Comparison of ENCODE assay signal across 15 cellular contexts in the genomic region with DNA sequence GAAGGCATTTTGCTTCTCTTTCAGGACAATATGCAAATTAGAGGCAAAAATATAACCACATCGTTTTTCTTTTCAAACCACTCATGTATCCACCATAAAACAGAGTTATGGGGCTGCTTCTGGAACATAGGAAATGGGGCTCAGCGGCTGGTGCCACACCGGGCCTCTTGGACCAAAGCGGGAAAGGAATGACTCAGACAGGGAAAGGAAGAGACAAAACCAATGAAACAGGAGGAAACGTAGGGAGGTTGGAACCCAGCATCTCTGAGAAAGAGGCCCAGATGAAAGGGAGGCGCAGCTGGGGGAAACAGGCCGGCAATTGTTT. TPM values are rescaled to one million over a fixed set of nuclear protein-coding genes. Genes with fewer than 3 reads are reported as not detected.
DNase-seq lines count a peak whose midpoint lies in the region; ATAC-seq and TF ChIP-seq lines count a peak whose summit lies in the region.
"Had no signal": no experiment of that assay in that cellular context is flagged by ENCODE, and none has a peak within 500 bp of the region (broad histone marks: within the 10 kb centered on the region; RNA-seq: fewer than 3 reads in every experiment).

No MANE protein-coding gene starts in this region.

- peaks cover 96% of the 10 kb centered on the region for H3K4me1 Mint-ChIP-seq in brain
- H3K4me1 Mint-ChIP-seq: activated CD4-positive, alpha-beta T cell treated with anti-CD3 and anti-CD28 coated beads for 36 hours; IgD-negative memory B cell had no signal

- no peaks in the 10 kb centered on the region for H3K9me3 ChIP-seq in Karpas-422 (ENCODE audit: low read length)
- H3K9me3 ChIP-seq in mesenchymal stem cell (ENCODE audit: control insufficient read depth, low read length) = no peaks in the 10 kb centered on the region
- no peaks in the 10 kb centered on the region for H3K9me3 ChIP-seq in MG63
- H3K9me3 ChIP-seq: ascending aorta had no signal

- H3K18ac ChIP-seq in mesenchymal stem cell (ENCODE audit: low read depth in 1 of 2, low read length in 2 of 2) = peak overlapping the region; percentile 37 to 78

- TF ChIP-seq CTCF in brain (conservative IDR thresholded peaks at IDR 0.05) = no peak

- peak overlapping the region in 1 of 2 experiments; percentile 25 for H3K4ac ChIP-seq in mesenchymal stem cell (ENCODE audit: low read depth in 1 of 2, low read length in 2 of 2)

- no peak overlapping the region for H2AFZ ChIP-seq in Karpas-422 (ENCODE audit: low read length)
- H2AFZ ChIP-seq in mesenchymal stem cell (ENCODE audit: low read depth, low read length) = no peak overlapping the region

- no peak overlapping the region for H4K91ac ChIP-seq in mesenchymal stem cell (ENCODE audit: low read length)

- peak overlapping the region in 1 of 2 experiments; percentile 14 for H2BK12ac ChIP-seq in mesenchymal stem cell (ENCODE audit: low read length in 2 of 2)

- no peak overlapping the region for H2AK5ac ChIP-seq in mesenchymal stem cell (ENCODE audit: low read length, severe bottlenecking)

- H2BK15ac ChIP-seq in mesenchymal stem cell (ENCODE audit: low read depth, poor library complexity, severe bottlenecking) = no peak overlapping the region

- no peak overlapping the region for H4K8ac ChIP-seq in mesenchymal stem cell (ENCODE audit: low read length)

- no peaks in the 10 kb centered on the region for H3K79me2 ChIP-seq in Karpas-422 (ENCODE audit: low read length)

- 32% methylated on average over 7 of the region's 7 CpGs for WGBS in mesenchymal stem cell

- H3K36me3 ChIP-seq in Karpas-422 (ENCODE audit: insufficient read depth, low read length) (no peaks in the 10 kb centered on the region), mesenchymal stem cell (ENCODE audit: control insufficient read depth in 1 of 2, insufficient read depth in 2 of 2, low read depth in 1 of 2, low read length in 2 of 2) (peaks cover 3 to 6% of the 10 kb centered on the region in 2 experiments), MG63 (peaks cover 8% of the 10 kb centered on the region; the same call in 1 of the 2 replicates)
- H3K36me3 ChIP-seq: ascending aorta had no signal

- H3K4me1 ChIP-seq in Karpas-422 (ENCODE audit: low read length) (peaks cover 36% of the 10 kb centered on the region), mesenchymal stem cell (ENCODE audit: control insufficient read depth, insufficient read depth, low read depth, low read length) (peaks cover 36% of the 10 kb centered on the region)

- H2BK120ac ChIP-seq in mesenchymal stem cell (ENCODE audit: low read depth, low read length) = peak overlapping the region; percentile 24

- H3K4me2 ChIP-seq in Karpas-422 (ENCODE audit: low read depth, low read length, poor library complexity, severe bottlenecking) (peak overlapping the region; percentile 48), mesenchymal stem cell (ENCODE audit: low read length, poor library complexity, severe bottlenecking) (peak overlapping the region; percentile 19)

- H3K27ac Mint-ChIP-seq in brain = peak overlapping the region; percentile 61 to 97 (median 94)
- H3K27ac Mint-ChIP-seq in activated naive CD4-positive, alpha-beta T cell treated with anti-CD3 and anti-CD28 coated beads, Interleukin-2, amount 50 U/mL, for 72 hours = no peak overlapping the region
- H3K27ac Mint-ChIP-seq: activated CD4-positive, alpha-beta T cell treated with anti-CD3 and anti-CD28 coated beads for 36 hours had no signal

- no peak overlapping the region for H3K27ac ChIP-seq in Karpas-422 (ENCODE audit: low read length)
- H3K27ac ChIP-seq in mesenchymal stem cell (ENCODE audit: low read length, poor library complexity, severe bottlenecking) = peak overlapping the region; percentile 35
- H3K27ac ChIP-seq in temporal lobe (ENCODE audit: low read depth, low read length) = peak overlapping the region; percentile 96
- H3K27ac ChIP-seq: ascending aorta had no signal

- H3K4me3 ChIP-seq in Karpas-422 (ENCODE audit: low read length) = no peak overlapping the region
- no peak overlapping the region for H3K4me3 ChIP-seq in mesenchymal stem cell (ENCODE audit: insufficient read depth in 1 of 2, low read depth in 1 of 2, low read length in 2 of 2)
- H3K4me3 ChIP-seq in MG63 = no peak overlapping the region
- H3K4me3 ChIP-seq: ascending aorta had no signal

- DNase-seq in Karpas-422 (no peak), mesenchymal stem cell (no peak), MG63 (no peak)
- DNase-seq in activated naive CD4-positive, alpha-beta T cell treated with anti-CD3 and anti-CD28 coated beads, Interleukin-2, amount 50 U/mL, for 72 hours (ENCODE audit: low spot score in 2 of 2) = no peak
- no peak for DNase-seq in activated T-cell treated with anti-CD3 and anti-CD28 coated beads, Interleukin-2, amount 50 U/mL, for 48 hours
- DNase-seq: activated CD4-positive, alpha-beta T cell treated with anti-CD3 and anti-CD28 coated beads for 36 hours; activated T-cell treated with anti-CD3 and anti-CD28 coated beads, Interleukin-2, amount 50 U/mL, for 4 hours; CD8-positive, alpha-beta memory T cell; NCI-H1694 treated with DMSO at 0.1 percent for 48 hours; stimulated activated CD4-positive, alpha-beta T cell treated with anti-CD3 and anti-CD28 coated beads, Interleukin-4, amount 100 ng/mL, for 4 hours; stimulated activated naive CD8-positive, alpha-beta T cell treated with anti-CD3 and anti-CD28 coated beads, Interleukin-15, Interleukin-2, amounts not matched to agents 100 U/mL and 50 U/mL, for 24 hours had no signal

- no peaks in the 10 kb centered on the region for H3K9me2 ChIP-seq in Karpas-422 (replicated peaks; ENCODE audit: insufficient read depth, low read length)

- H3K27me3 ChIP-seq in Karpas-422 (ENCODE audit: low read length) (no peaks in the 10 kb centered on the region), mesenchymal stem cell (ENCODE audit: control insufficient read depth in 1 of 2, insufficient read depth in 1 of 2, low read length in 2 of 2) (no peaks in the 10 kb centered on the region), MG63 (no peaks in the 10 kb centered on the region)
- H3K27me3 ChIP-seq: ascending aorta had no signal

- H3K23ac ChIP-seq in mesenchymal stem cell (ENCODE audit: low read length in 2 of 2) = no peak overlapping the region

- H3K14ac ChIP-seq in mesenchymal stem cell (ENCODE audit: low read length in 2 of 2) = no peak overlapping the region

- ATAC-seq in activated naive CD4-positive, alpha-beta T cell treated with anti-CD3 and anti-CD28 coated beads, Interleukin-2, amount 50 U/mL, for 72 hours = no peak
- ATAC-seq: activated CD4-positive, alpha-beta T cell treated with anti-CD3 and anti-CD28 coated beads for 36 hours; activated T-cell treated with anti-CD3 and anti-CD28 coated beads, Interleukin-2, amount 50 U/mL, for 4 hours; stimulated activated naive CD8-positive, alpha-beta T cell treated with anti-CD3 and anti-CD28 coated beads, Interleukin-15, Interleukin-2, amounts not matched to agents 100 U/mL and 50 U/mL, for 24 hours had no signal

- no peaks in the 10 kb centered on the region for H4K20me1 ChIP-seq in Karpas-422 (ENCODE audit: insufficient read depth, low read depth, low read length)

- H2BK5ac ChIP-seq in mesenchymal stem cell (ENCODE audit: low read depth, low read length, poor library complexity, severe bottlenecking) = no peak overlapping the region

- no peaks in the 10 kb centered on the region for H3K27me3 Mint-ChIP-seq in brain

- peak overlapping the region in 4 of 5 experiments; percentile 29 to 62 (median 50) for H3K4me3 Mint-ChIP-seq in brain
- H3K4me3 Mint-ChIP-seq: activated CD4-positive, alpha-beta T cell treated with anti-CD3 and anti-CD28 coated beads for 36 hours; activated T-cell treated with anti-CD3 and anti-CD28 coated beads, Interleukin-2, amount 50 U/mL, for 4 hours; CD8-positive, alpha-beta memory T cell; IgD-negative memory B cell had no signal

- H3K36me3 Mint-ChIP-seq in brain = peaks cover 5% of the 10 kb centered on the region
- no peaks in the 10 kb centered on the region for H3K36me3 Mint-ChIP-seq in activated naive CD4-positive, alpha-beta T cell treated with anti-CD3 and anti-CD28 coated beads, Interleukin-2, amount 50 U/mL, for 72 hours
- H3K36me3 Mint-ChIP-seq: CD8-positive, alpha-beta memory T cell; IgD-negative memory B cell had no signal

- no peaks in the 10 kb centered on the region for H3K9me3 Mint-ChIP-seq in brain
- H3K9me3 Mint-ChIP-seq in activated naive CD4-positive, alpha-beta T cell treated with anti-CD3 and anti-CD28 coated beads, Interleukin-2, amount 50 U/mL, for 72 hours = no peaks in the 10 kb centered on the region
- H3K9me3 Mint-ChIP-seq: activated T-cell treated with anti-CD3 and anti-CD28 coated beads, Interleukin-2, amount 50 U/mL, for 4 hours; CD8-positive, alpha-beta memory T cell; IgD-negative memory B cell had no signal

- H3K9ac ChIP-seq in Karpas-422 (ENCODE audit: low read length) (no peak overlapping the region), mesenchymal stem cell (ENCODE audit: low read length) (no peak overlapping the region)

- peaks cover 29% of the 10 kb centered on the region for H3K79me1 ChIP-seq in mesenchymal stem cell (replicated peaks; ENCODE audit: low read length, poor library complexity, severe bottlenecking)

RNA-seq across cellular contexts. Expression of a gene that starts 28.5 kb away (rescaled TPM):
- total RNA-seq in Karpas-422 (2014; rRNA removed; shearing (Covaris generic); ENCODE audit: low replicate concordance) = 0.71 and 2.6 TPM in 2 replicates
- 97.8 TPM for polyA plus RNA-seq in brain (ENCODE audit: insufficient read depth, low read depth, low replicate concordance)
- polyA plus RNA-seq in mesenchymal stem cell (2013, experiment 1 of 2) = 23.1 TPM
- 22.1 TPM for polyA plus RNA-seq in mesenchymal stem cell (2013, experiment 2 of 2)
- 9.1 TPM for total RNA-seq in temporal lobe
- under 1 TPM in 1 of 2 donors, not detected in 1; 0.84 TPM for total RNA-seq in activated naive CD4-positive, alpha-beta T cell treated with anti-CD3 and anti-CD28 coated beads, Interleukin-2, amount 50 U/mL, for 72 hours
- 3.0 and 10.2 TPM in 2 replicates for total RNA-seq in MG63 (2014; rRNA removed; shearing (Covaris generic); ENCODE audit: low replicate concordance)
- polyA plus RNA-seq: CD8-positive, alpha-beta memory T cell; IgD-negative memory B cell had no signal

Comparison
In these comparisons a context has a peak if more than half of its experiments do, and no peak if none do; other contexts are left out.
1. H3K27ac Mint-ChIP-seq: peak in brain (5 of 5); none in activated naive CD4-positive, alpha-beta T cell treated with anti-CD3 and anti-CD28 coated beads, Interleukin-2, amount 50 U/mL, for 72 hours (0 of 2).